In genomic region chr3:23271876-23272741, GRCh38 we compare ENCODE assay signal across 23 cellular contexts.
"Had no signal": no experiment of that assay in that cellular context is flagged by ENCODE, and none has a peak within 500 bp of the region (broad histone marks: within the 10 kb centered on the region; RNA-seq: fewer than 3 reads in every experiment).

No MANE protein-coding gene starts in this region.

- DNase-seq: activated CD4-positive, alpha-beta T cell treated with anti-CD3 and anti-CD28 coated beads for 4 hours; activated CD8-positive, alpha-beta T cell treated with anti-CD3 and anti-CD28 coated beads, Interleukin-2, amount 10 ng/mL, durations not matched to agents 7 days and 5 days; activated effector memory CD4-positive, alpha-beta T cell treated with Interleukin-2 at 50 U/mL for 16 hours; activated T-cell treated with anti-CD3 and anti-CD28 coated beads, Interleukin-2, amount 50 U/mL, for 48 hours; amniotic stem cell; dermis blood vessel endothelial cell; effector memory CD8-positive, alpha-beta T cell; foreskin keratinocyte; hypothalamus; midbrain; retina; small intestine; stimulated activated CD4-positive, alpha-beta T cell treated with anti-CD3 and anti-CD28 coated beads, Interleukin-4, amount 100 ng/mL, for 4 hours; stimulated activated naive B cell treated with anti-CD40 and anti-IgM and Interleukin-4, amounts not matched to agents 10 μg/mL and 1 μg/mL and 100 μg/mL, for 72 hours; substantia nigra; tibial artery had no signal

- H3K9me3 ChIP-seq: tibial artery had no signal

- H3K4me3 Mint-ChIP-seq: activated CD8-positive, alpha-beta T cell treated with anti-CD3 and anti-CD28 coated beads, Interleukin-2, amount 10 ng/mL, durations not matched to agents 7 days and 5 days; effector memory CD8-positive, alpha-beta T cell; nephron; stimulated activated naive B cell treated with anti-CD40 and anti-IgM and Interleukin-4, amounts not matched to agents 10 μg/mL and 1 μg/mL and 100 μg/mL, for 72 hours had no signal

- H3K27ac ChIP-seq: cardiac muscle cell, foreskin keratinocyte, SK-N-MC, tibial artery had no signal

- FAIRE-seq: keratinocyte, small intestine, TTC549, urothelium cell line had no signal

- H3K36me3 ChIP-seq: cardiac muscle cell, tibial artery had no signal

- H3K27me3 Mint-ChIP-seq: effector memory CD8-positive, alpha-beta T cell; stimulated activated naive B cell treated with anti-CD40 and anti-IgM and Interleukin-4, amounts not matched to agents 10 μg/mL and 1 μg/mL and 100 μg/mL, for 72 hours had no signal

- H3K27ac Mint-ChIP-seq: activated CD8-positive, alpha-beta T cell treated with anti-CD3 and anti-CD28 coated beads, Interleukin-2, amount 10 ng/mL, durations not matched to agents 7 days and 5 days; activated naive CD4-positive, alpha-beta T cell treated with anti-CD3 and anti-CD28 coated beads, Interleukin-2, amount 50 U/mL, for 72 hours; effector memory CD8-positive, alpha-beta T cell; nephron had no signal

- H3K4me1 ChIP-seq: foreskin keratinocyte had no signal

- ATAC-seq: activated CD8-positive, alpha-beta T cell treated with anti-CD3 and anti-CD28 coated beads, Interleukin-2, amount 10 ng/mL, durations not matched to agents 7 days and 5 days; effector memory CD8-positive, alpha-beta T cell; foreskin keratinocyte; stimulated activated naive B cell treated with anti-CD40 and anti-IgM and Interleukin-4, amounts not matched to agents 10 μg/mL and 1 μg/mL and 100 μg/mL, for 72 hours had no signal

- H3K4me3 ChIP-seq: cardiac muscle cell, SK-N-MC, tibial artery had no signal

- H3K27me3 ChIP-seq: cardiac muscle cell, foreskin keratinocyte, tibial artery had no signal
